8 cellular contexts compared by ENCODE assay signal in genomic region chr7:48089415-48089975, GRCh38. TPM values are rescaled to one million over a fixed set of nuclear protein-coding genes. Genes with fewer than 3 reads are reported as not detected.
DNase-seq lines count a peak whose midpoint lies in the region; ATAC-seq and TF ChIP-seq lines count a peak whose summit lies in the region.

No MANE protein-coding gene starts in this region.

- ATAC-seq in Right ventricle myocardium inferior: peak; percentile 57
- peak; percentile 4 for ATAC-seq in HG03097 (IDR thresholded peaks at IDR 0.05; ENCODE audit: low FRiP score, unreplicated experiment)
- ATAC-seq in GM18870 (IDR thresholded peaks at IDR 0.05; ENCODE audit: unreplicated experiment): no peak

- DNase-seq in Right ventricle myocardium inferior (ENCODE audit: missing footprints) (peak; percentile 88), cardiac septum (ENCODE audit: low spot score) (no peak), SK-N-MC (ENCODE audit: low read depth, low spot score) (no peak), brain microvascular endothelial cell (no peak)
- DNase-seq in stimulated activated CD4-positive, alpha-beta T cell treated with anti-CD3 and anti-CD28 coated beads, Interleukin-4, amount 100 ng/mL, for 4 hours: peak; percentile 59 to 72

- intact Hi-C loops in Right ventricle myocardium inferior (cut with DNase I): loop anchor here (2.0 to 5.0 kb wide), 3 partner anchors 55 to 112 kb away; partner anchors contain the start of genes C7orf57 and HUS1
- intact Hi-C loops in cardiac septum (cut with DNase I): loop anchor here (5.0 kb wide), 2 partner anchors 52 to 97 kb away; partner anchors contain the start of gene C7orf57

- H3K27ac ChIP-seq in SK-N-MC (no peak overlapping the region), brain microvascular endothelial cell (peak overlapping the region; percentile 93), layer of hippocampus (ENCODE audit: low read depth, low read length) (peak overlapping the region; percentile 52)

- TF ChIP-seq CTCF in brain microvascular endothelial cell (IDR thresholded peaks at IDR 0.05; ENCODE audit: low read depth, low read length, missing control alignments): no peak

- in situ Hi-C loops in brain microvascular endothelial cell (cut with HindIII; ENCODE audit: low pct_ligation_motif_present, low sequenced_read_pairs): no loop called here

- H3K27me3 ChIP-seq in brain microvascular endothelial cell (replicated peaks) (no peaks in the 10 kb centered on the region), layer of hippocampus (ENCODE audit: control insufficient read depth, insufficient read depth, low read length) (no peaks in the 10 kb centered on the region)

- H3K36me3 ChIP-seq in SK-N-MC (ENCODE audit: insufficient read depth, low read length) (no peaks in the 10 kb centered on the region), brain microvascular endothelial cell (replicated peaks) (peaks cover 6% of the 10 kb centered on the region)

- no peaks in the 10 kb centered on the region for H3K9me3 ChIP-seq in SK-N-MC (ENCODE audit: low read depth, low read length)

- no peak overlapping the region for H3K9ac ChIP-seq in SK-N-MC (ENCODE audit: insufficient read length)

- H3K4me3 ChIP-seq in SK-N-MC (peak overlapping the region; percentile 75), brain microvascular endothelial cell (ENCODE audit: low read depth, low read length) (peak overlapping the region; percentile 81)

RNA-seq across cellular contexts. Expression of gene UPP1, which starts 0.4 kb away (rescaled TPM):
- total RNA-seq in Right ventricle myocardium inferior (20.9 TPM), cardiac septum (27.9 TPM)

RNA-seq across cellular contexts. Expression of gene C7orf57, which starts 54.2 kb away (rescaled TPM):
- not detected for total RNA-seq in Right ventricle myocardium inferior
- not detected for total RNA-seq in cardiac septum

Comparison
In these comparisons a context has a peak if more than half of its experiments do, and no peak if none do; other contexts are left out.
1. DNase-seq: peak in Right ventricle myocardium inferior (single experiment) and stimulated activated CD4-positive, alpha-beta T cell treated with anti-CD3 and anti-CD28 coated beads, Interleukin-4, amount 100 ng/mL, for 4 hours (2 of 2); none in cardiac septum (single experiment), SK-N-MC (single experiment) and brain microvascular endothelial cell (single experiment).